ENCODE assay signal across 16 cellular contexts in genomic region chr5:125317546-125317995, GRCh38.
DNase-seq lines count a peak whose midpoint lies in the region; ATAC-seq, FAIRE-seq and TF ChIP-seq lines count a peak whose summit lies in the region.
"Had no signal": no experiment of that assay in that cellular context is flagged by ENCODE, and none has a peak within 500 bp of the region (broad histone marks: within the 10 kb centered on the region; RNA-seq: fewer than 3 reads in every experiment).

No MANE protein-coding gene starts in this region.

- DNase-seq in D721Med (ENCODE audit: insufficient read length, low spot score) = no peak
- peak; percentile 39 for DNase-seq in NCI-H1105 (lab: John Stamatoyannopoulos, UW)
- no peak for DNase-seq in Panc1 (ENCODE audit: low read depth, low spot score)
- DNase-seq in mesendoderm = peak; percentile 24
- no peak for DNase-seq in activated CD4-positive, alpha-beta T cell treated with anti-CD3 and anti-CD28 coated beads for 4 hours
- no peak for DNase-seq in frontal cortex (ENCODE audit: low spot score in 2 of 2)
- DNase-seq in substantia nigra (lab: John Stamatoyannopoulos, UW) = no peak
- no peak for DNase-seq in suprapubic skin (ENCODE audit: low spot score in 2 of 2)
- DNase-seq: cerebellar nuclear complex; heart right ventricle; stimulated activated CD4-positive, alpha-beta T cell treated with anti-CD3 and anti-CD28 coated beads, Interleukin-4, amount 100 ng/mL, for 1 hour; stimulated activated naive CD4-positive, alpha-beta T cell treated with Interleukin-2 at 50 U/mL for 16 hours had no signal

- H3K9ac ChIP-seq in mesendoderm (ENCODE audit: low read length) = no peak overlapping the region

- H2BK120ac ChIP-seq in mesendoderm (ENCODE audit: low read depth, low read length) = no peak overlapping the region

- no peak; the same call in 1 of the 2 replicates for ATAC-seq in Panc1
- ATAC-seq: activated naive CD4-positive, alpha-beta T cell treated with anti-CD3 and anti-CD28 coated beads, Interleukin-2, amount 50 U/mL, for 72 hours; heart right ventricle had no signal

- WGBS in mesendoderm (ENCODE audit: extremely low coverage, insufficient coverage, low lambda C conversion rate) = no CpG with 5 or more reads among the region's 5 CpGs
- WGBS in suprapubic skin = 78% methylated on average over 5 of the region's 5 CpGs

- no peak overlapping the region for H3K4me2 ChIP-seq in mesendoderm (ENCODE audit: low read length)

- H3K4me3 ChIP-seq in Panc1 (ENCODE audit: low read depth in 2 of 2, low read length in 2 of 2) (no peak overlapping the region; a peak in 1 of 4 replicates), mesendoderm (ENCODE audit: low read length) (no peak overlapping the region), suprapubic skin (no peak overlapping the region)
- H3K4me3 ChIP-seq: heart right ventricle had no signal

- BruUV-seq in Panc1 (replicated peaks; lab: Mats Ljungman, UMichigan) = no TSS peak

- FAIRE-seq in D721Med (lab: Jason Lieb, UNC) (peak; percentile 11), frontal cortex (lab: Jason Lieb, UNC) (no peak)
- FAIRE-seq: G401.6, GM18507, TTC549 had no signal

- intact Hi-C loops in Panc1 (cut with micrococcal nuclease; ENCODE audit: unreplicated experiment) = no loop called here

- H2AK5ac ChIP-seq in mesendoderm (ENCODE audit: low read length) = no peak overlapping the region

- TF ChIP-seq EP300 in suprapubic skin (IDR thresholded peaks at IDR 0.05) = no peak

- H2BK5ac ChIP-seq in mesendoderm (ENCODE audit: low read length) = no peak overlapping the region

- H2BK15ac ChIP-seq in mesendoderm (replicated peaks; ENCODE audit: low read depth) = no peak overlapping the region

- CTCF ChIA-PET in Panc1 (lab: Charles Lee) = interaction anchor here (0.6 kb wide), 1 partner anchor 173 kb away, joined by 4 read pairs; no protein-coding TSS in a partner anchor

- no peak overlapping the region for H3K23ac ChIP-seq in mesendoderm (ENCODE audit: low read length)

- H3K27ac ChIP-seq in Panc1 (ENCODE audit: low read length) (peak overlapping the region; percentile 77), mesendoderm (ENCODE audit: low read depth, low read length) (no peak overlapping the region), substantia nigra (ENCODE audit: low read depth, low read length, poor library complexity, severe bottlenecking) (no peak overlapping the region), suprapubic skin (no peak overlapping the region)
- H3K27ac ChIP-seq: heart right ventricle had no signal

- no peak overlapping the region for H4K8ac ChIP-seq in mesendoderm (ENCODE audit: low read depth, low read length)

- H3K4me1 ChIP-seq in Panc1 (ENCODE audit: control insufficient read depth, insufficient read depth, low read length) = peaks cover 17% of the 10 kb centered on the region; the same call in 1 of the 2 replicates
- H3K4me1 ChIP-seq in mesendoderm (ENCODE audit: control insufficient read depth, low read depth, low read length) = peaks cover 2% of the 10 kb centered on the region
- no peaks in the 10 kb centered on the region for H3K4me1 ChIP-seq in suprapubic skin
- H3K4me1 ChIP-seq: heart right ventricle had no signal

- in situ Hi-C loops in Panc1 (cut with HindIII; ENCODE audit: low pct_unique_long_range_greater_than_20kb, low sequenced_read_pairs) = no loop called here

- no peak overlapping the region for H3K18ac ChIP-seq in mesendoderm (ENCODE audit: low read length)

- H3K79me1 ChIP-seq in mesendoderm (ENCODE audit: low read length) = no peaks in the 10 kb centered on the region

- no peak overlapping the region for H4K5ac ChIP-seq in mesendoderm (ENCODE audit: low read length)

- no peak for TF ChIP-seq POLR2A in suprapubic skin (IDR thresholded peaks at IDR 0.05)

- no peaks in the 10 kb centered on the region for H3K9me3 ChIP-seq in Panc1 (ENCODE audit: control insufficient read depth, insufficient read depth, low read depth, low read length)
- H3K9me3 ChIP-seq in suprapubic skin = no peaks in the 10 kb centered on the region

- H3K36me3 ChIP-seq in Panc1 (ENCODE audit: control insufficient read depth, insufficient read depth, low read length) = no peaks in the 10 kb centered on the region
- H3K36me3 ChIP-seq in mesendoderm (ENCODE audit: control insufficient read depth, insufficient read depth, low read length) = no peaks in the 10 kb centered on the region
- H3K36me3 ChIP-seq in suprapubic skin = no peaks in the 10 kb centered on the region
- H3K36me3 ChIP-seq: heart right ventricle had no signal

- H3K4ac ChIP-seq in mesendoderm (ENCODE audit: low read depth, low read length) = no peak overlapping the region

- no peak for TF ChIP-seq CTCF in D721Med (IDR thresholded peaks at IDR 0.05; ENCODE audit: insufficient read depth, missing control alignments)
- no peak for TF ChIP-seq CTCF in Panc1 (IDR thresholded peaks at IDR 0.05)
- no peak for TF ChIP-seq CTCF in suprapubic skin (IDR thresholded peaks at IDR 0.05)

- H3K27me3 ChIP-seq in Panc1 (ENCODE audit: control insufficient read depth, insufficient read depth, low read length) (no peaks in the 10 kb centered on the region), mesendoderm (ENCODE audit: insufficient read depth, low read length, poor library complexity) (no peaks in the 10 kb centered on the region), suprapubic skin (no peaks in the 10 kb centered on the region)
- H3K27me3 ChIP-seq: heart right ventricle had no signal

- POLR2A ChIA-PET in Panc1 (lab: Charles Lee) = no interaction called here

- H3K79me2 ChIP-seq in mesendoderm (ENCODE audit: control insufficient read depth, insufficient read depth, low read length) = no peaks in the 10 kb centered on the region

- peak overlapping the region; percentile 57 for H3K56ac ChIP-seq in mesendoderm (ENCODE audit: low read length)

Comparison
In these comparisons a context has a peak if more than half of its experiments do, and no peak if none do; other contexts are left out.
1. DNase-seq: peak in NCI-H1105 (single experiment) and mesendoderm (single experiment); none in D721Med (single experiment), Panc1 (single experiment), activated CD4-positive, alpha-beta T cell treated with anti-CD3 and anti-CD28 coated beads for 4 hours (0 of 2), frontal cortex (0 of 2), substantia nigra (0 of 49) and suprapubic skin (0 of 2).